ENCODE assay signal across 16 cellular contexts in the genomic region with DNA sequence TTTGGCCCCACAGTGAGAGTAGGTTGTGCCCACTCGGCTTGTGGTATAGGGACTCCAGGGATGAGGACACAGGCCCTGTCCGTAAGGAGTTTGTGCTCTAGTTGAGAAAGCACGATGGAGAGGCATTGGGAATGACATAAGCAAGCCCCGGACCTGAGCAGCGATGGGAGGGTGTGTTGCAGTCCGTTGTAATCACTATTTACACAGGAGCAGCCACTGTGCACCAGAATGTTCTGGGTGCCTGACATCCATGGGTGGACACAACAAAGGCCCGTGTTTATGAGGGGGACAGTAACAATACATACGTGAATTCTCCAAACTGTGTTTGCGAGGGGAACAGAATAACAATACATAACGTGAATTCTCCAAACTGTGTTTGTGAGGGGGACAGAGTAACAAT.
A peak's percentile ranks its signal among the peaks of the same experiment; 100 is the strongest.
DNase-seq lines count a peak whose midpoint lies in the region; ATAC-seq and TF ChIP-seq lines count a peak whose summit lies in the region.
"Had no signal": no experiment of that assay in that cellular context is flagged by ENCODE, and none has a peak within 500 bp of the region (broad histone marks: within the 10 kb centered on the region; RNA-seq: fewer than 3 reads in every experiment).

No MANE protein-coding gene starts in this region.

- no peak for TF ChIP-seq POLR2A in IMR-90 (IDR thresholded peaks at IDR 0.05; ENCODE audit: low read depth, low read length)

- peak overlapping the region; percentile 72 for H3K27ac Mint-ChIP-seq in activated naive CD4-positive, alpha-beta T cell treated with anti-CD3 and anti-CD28 coated beads, Interleukin-2, amount 50 U/mL, for 24 hours
- H3K27ac Mint-ChIP-seq in activated naive CD4-positive, alpha-beta T cell treated with anti-CD3 and anti-CD28 coated beads, Interleukin-2, amount 50 U/mL, for 72 hours, result no peak overlapping the region
- H3K27ac Mint-ChIP-seq: CD8-positive, alpha-beta T cell had no signal

- no peaks in the 10 kb centered on the region for H4K20me1 ChIP-seq in IMR-90 (ENCODE audit: insufficient read depth, low read length)
- no peaks in the 10 kb centered on the region for H4K20me1 ChIP-seq in osteoblast (ENCODE audit: insufficient read depth, low read length)

- 92% methylated on average over 2 of the region's 10 CpGs; no CpG with 5 or more reads in 1 of the 2 experiments for WGBS in IMR-90 (ENCODE audit: extremely low coverage in 2 of 2, insufficient read length in 1 of 2), 2 experiments

- peak overlapping the region; percentile 90 for H4K91ac ChIP-seq in IMR-90 (ENCODE audit: insufficient read depth, low read depth, low read length)

- peaks cover 0 to 12% of the 10 kb centered on the region in 2 experiments; a peak in 2 of 4 replicates for H3K79me1 ChIP-seq in IMR-90 (ENCODE audit: low read depth in 1 of 2, low read length in 2 of 2)

- no peaks in the 10 kb centered on the region for H3K36me3 Mint-ChIP-seq in activated naive CD4-positive, alpha-beta T cell treated with anti-CD3 and anti-CD28 coated beads, Interleukin-2, amount 50 U/mL, for 24 hours
- no peaks in the 10 kb centered on the region for H3K36me3 Mint-ChIP-seq in activated naive CD4-positive, alpha-beta T cell treated with anti-CD3 and anti-CD28 coated beads, Interleukin-2, amount 50 U/mL, for 72 hours
- H3K36me3 Mint-ChIP-seq: CD8-positive, alpha-beta T cell had no signal

- no peak overlapping the region for H3K23ac ChIP-seq in IMR-90 (ENCODE audit: low read depth, low read length)

- peak overlapping the region; percentile 93; the same call in 1 of the 2 replicates for H4K5ac ChIP-seq in IMR-90 (ENCODE audit: low read depth, low read length)

- POLR2A ChIA-PET in IMR-90 (lab: Charles Lee; ENCODE audit: unreplicated experiment), result no interaction called here

- no peaks in the 10 kb centered on the region for H3K79me2 ChIP-seq in osteoblast (ENCODE audit: insufficient read depth, low read length)

- H3K27me3 ChIP-seq in IMR-90 (ENCODE audit: control insufficient read depth, insufficient read depth, low read length), result no peaks in the 10 kb centered on the region
- H3K27me3 ChIP-seq in osteoblast (ENCODE audit: insufficient read depth, low read length), result no peaks in the 10 kb centered on the region

- no TSS peak for BruUV-seq in IMR-90 (replicated peaks; lab: Mats Ljungman, UMichigan)

- H2BK15ac ChIP-seq in IMR-90 (ENCODE audit: low read depth, low read length), result peak overlapping the region; percentile 17

- H3K27ac ChIP-seq in IMR-90 (ENCODE audit: insufficient read depth, low read length), result peak overlapping the region; percentile 83
- H3K27ac ChIP-seq in osteoblast (ENCODE audit: low read depth, low read length), result no peak overlapping the region
- H3K27ac ChIP-seq: 22Rv1, C4-2B had no signal

- no peaks in the 10 kb centered on the region for H3K9me3 Mint-ChIP-seq in activated naive CD4-positive, alpha-beta T cell treated with anti-CD3 and anti-CD28 coated beads, Interleukin-2, amount 50 U/mL, for 24 hours
- H3K9me3 Mint-ChIP-seq in activated naive CD4-positive, alpha-beta T cell treated with anti-CD3 and anti-CD28 coated beads, Interleukin-2, amount 50 U/mL, for 72 hours, result no peaks in the 10 kb centered on the region
- H3K9me3 Mint-ChIP-seq: CD8-positive, alpha-beta T cell; HFFc6 had no signal

- CTCF ChIA-PET in IMR-90 (lab: Yijun Ruan, JAX), result no interaction called here

- peak overlapping the region; percentile 89; the same call in 1 of the 2 replicates for H2BK20ac ChIP-seq in IMR-90 (ENCODE audit: low read depth, low read length)

- TF ChIP-seq RAD21 in IMR-90 (IDR thresholded peaks at IDR 0.05; ENCODE audit: low read length), result no peak

- H3K4ac ChIP-seq in IMR-90 (ENCODE audit: low read depth, low read length), result peak overlapping the region; percentile 69

- H2BK5ac ChIP-seq in IMR-90 (ENCODE audit: low read depth, low read length, poor library complexity, severe bottlenecking), result no peak overlapping the region

- peak overlapping the region; percentile 57 to 81; a peak in 2 of 4 replicates for H4K8ac ChIP-seq in IMR-90 (ENCODE audit: low read depth in 2 of 2, low read length in 2 of 2)

- H3K27me3 Mint-ChIP-seq in activated naive CD4-positive, alpha-beta T cell treated with anti-CD3 and anti-CD28 coated beads, Interleukin-2, amount 50 U/mL, for 24 hours, result no peaks in the 10 kb centered on the region

- dilution Hi-C loops in IMR-90 (cut with HindIII; ENCODE audit: low sequenced_read_pairs, unreplicated experiment), result no loop called here

- peak overlapping the region; percentile 94 for H3K18ac ChIP-seq in IMR-90 (ENCODE audit: low read depth, low read length)

- no peak overlapping the region for H3K56ac ChIP-seq in IMR-90 (ENCODE audit: extremely low read depth, insufficient read depth, low read length)

- H2BK120ac ChIP-seq in IMR-90 (ENCODE audit: low read depth, low read length), result peak overlapping the region; percentile 91

- no peak for DNase-seq in activated naive CD4-positive, alpha-beta T cell treated with anti-CD3 and anti-CD28 coated beads, Interleukin-2, amount 50 U/mL, for 72 hours (ENCODE audit: low spot score in 2 of 2)
- DNase-seq in IMR-90, result no peak
- DNase-seq in mesenteric fat pad (ENCODE audit: low spot score), result peak; percentile 30
- DNase-seq in osteoblast (ENCODE audit: insufficient read length, low spot score, missing footprints), result peak; percentile 22
- no peak for DNase-seq in RPMI8226
- DNase-seq in NCI-H2081 treated with DMSO at 0.1 percent for 48 hours (lab: John Stamatoyannopoulos, UW), result no peak
- no peak for DNase-seq in HuH-7 (ENCODE audit: low spot score)
- DNase-seq: Caco-2; CD8-positive, alpha-beta T cell; DND-41; GDM1; HCEC 1CT; HFFc6 had no signal

- peak overlapping the region; percentile 92 for H2AK5ac ChIP-seq in IMR-90 (ENCODE audit: low read depth, low read length)

- in situ Hi-C loops in IMR-90 (cut with MboI; ENCODE audit: low sequenced_read_pairs), result no loop called here

- H3K4me1 Mint-ChIP-seq in activated naive CD4-positive, alpha-beta T cell treated with anti-CD3 and anti-CD28 coated beads, Interleukin-2, amount 50 U/mL, for 24 hours, result no peaks in the 10 kb centered on the region

- H3K9me3 ChIP-seq in IMR-90 (ENCODE audit: control insufficient read depth, insufficient read depth, low read length), result no peaks in the 10 kb centered on the region
- no peaks in the 10 kb centered on the region for H3K9me3 ChIP-seq in osteoblast (ENCODE audit: low read depth, low read length)
- H3K9me3 ChIP-seq: Caco-2 had no signal

- H3K36me3 ChIP-seq in IMR-90 (ENCODE audit: control insufficient read depth, insufficient read depth, low read length), result peaks cover 1% of the 10 kb centered on the region; the same call in 1 of the 2 replicates
- H3K36me3 ChIP-seq in osteoblast (ENCODE audit: insufficient read depth, low read length), result no peaks in the 10 kb centered on the region

- H3K4me1 ChIP-seq in IMR-90 (ENCODE audit: control insufficient read depth, insufficient read depth, low read length) (peaks cover 17% of the 10 kb centered on the region; the same call in 1 of the 2 replicates), osteoblast (ENCODE audit: insufficient read depth, low read length) (peaks cover 11% of the 10 kb centered on the region)
- H3K4me1 ChIP-seq: Caco-2 had no signal

- H2AFZ ChIP-seq in IMR-90 (replicated peaks; ENCODE audit: low read length, poor library complexity) (no peak overlapping the region), osteoblast (ENCODE audit: low read length) (no peak overlapping the region)

- H3K4me3 ChIP-seq in IMR-90 (ENCODE audit: insufficient read depth, low read depth, low read length), result no peak overlapping the region
- H3K4me3 ChIP-seq in osteoblast (ENCODE audit: insufficient read depth, low read length), result no peak overlapping the region

- H3K9me1 ChIP-seq in IMR-90 (ENCODE audit: insufficient read depth, low read length), result peaks cover 10% of the 10 kb centered on the region

- no peak overlapping the region for H3K9ac ChIP-seq in IMR-90 (ENCODE audit: low read depth, low read length)

- H3K4me2 ChIP-seq in IMR-90 (ENCODE audit: low read depth, low read length), result no peak overlapping the region
- no peak overlapping the region for H3K4me2 ChIP-seq in osteoblast (ENCODE audit: insufficient read depth, low read length)

- intact Hi-C loops in IMR-90 (cut with micrococcal nuclease), result no loop called here

- ATAC-seq in activated naive CD4-positive, alpha-beta T cell treated with anti-CD3 and anti-CD28 coated beads, Interleukin-2, amount 50 U/mL, for 72 hours, result no peak
- ATAC-seq in IMR-90 (ENCODE audit: low read depth), result no peak
- ATAC-seq: CD8-positive, alpha-beta T cell had no signal

- H3K4me3 Mint-ChIP-seq in activated naive CD4-positive, alpha-beta T cell treated with anti-CD3 and anti-CD28 coated beads, Interleukin-2, amount 50 U/mL, for 24 hours, result no peak overlapping the region
- H3K4me3 Mint-ChIP-seq: CD8-positive, alpha-beta T cell had no signal

- TF ChIP-seq CTCF in IMR-90 (conservative IDR thresholded peaks at IDR 0.05; ENCODE audit: low read depth, low read length), result no peak
- no peak for TF ChIP-seq CTCF in osteoblast (IDR thresholded peaks at IDR 0.05; ENCODE audit: extremely low read depth, low read depth, low read length)

- H2AK9ac ChIP-seq in IMR-90 (replicated peaks; ENCODE audit: low read depth, low read length, poor library complexity), result no peak overlapping the region

- peak overlapping the region; percentile 73 for H3K14ac ChIP-seq in IMR-90 (replicated peaks; ENCODE audit: low read depth, low read length)

TF ChIP-seq in IMR-90, 13 proteins besides CTCF, POLR2A, EP300 and RAD21 (continues in another document):
- TF ChIP-seq RCOR1 (IDR thresholded peaks at IDR 0.05; ENCODE audit: insufficient replicate concordance, low read length) (no peak), NFE2L2 (IDR thresholded peaks at IDR 0.05; ENCODE audit: low read depth, low read length) (no peak), FOS (IDR thresholded peaks at IDR 0.05; ENCODE audit: low read depth, low read length) (no peak), CEBPB (IDR thresholded peaks at IDR 0.05; ENCODE audit: low read depth, low read length) (no peak), ELK1 (IDR thresholded peaks at IDR 0.05; ENCODE audit: borderline replicate concordance, low read depth, low read length) (no peak)

Comparison
In these comparisons a context has a peak if more than half of its experiments do, and no peak if none do; other contexts are left out.
1. DNase-seq: peak in mesenteric fat pad (single experiment) and osteoblast (single experiment); none in activated naive CD4-positive, alpha-beta T cell treated with anti-CD3 and anti-CD28 coated beads, Interleukin-2, amount 50 U/mL, for 72 hours (0 of 2), IMR-90 (single experiment), RPMI8226 (single experiment), NCI-H2081 treated with DMSO at 0.1 percent for 48 hours (single experiment) and HuH-7 (single experiment).